28 cellular contexts compared by ENCODE assay signal in the genomic region with DNA sequence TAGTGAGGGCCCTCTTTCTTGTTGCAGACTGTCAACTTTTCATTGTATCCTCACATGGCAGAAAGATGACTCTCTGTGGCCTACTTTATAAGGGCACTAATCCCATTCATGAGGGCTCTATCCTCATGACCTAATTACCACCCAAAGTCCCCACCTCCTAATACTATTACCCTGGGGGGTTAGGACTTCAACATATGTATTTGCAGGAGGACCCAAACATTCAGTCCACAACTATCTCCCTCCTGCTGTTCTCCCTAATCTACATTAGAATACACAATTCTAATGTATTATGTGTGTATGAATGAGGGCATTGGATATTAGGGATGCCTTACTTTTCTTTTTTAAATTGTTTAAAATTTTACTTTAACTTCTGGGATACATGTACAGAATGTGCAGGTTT.
"Had no signal": no experiment of that assay in that cellular context is flagged by ENCODE, and none has a peak within 500 bp of the region (broad histone marks: within the 10 kb centered on the region; RNA-seq: fewer than 3 reads in every experiment).

No MANE protein-coding gene starts in this region.

- H3K27me3 ChIP-seq: hepatocyte, left lung, ovary, stomach, testis, thyroid gland, transverse colon, upper lobe of left lung, vagina had no signal

- H3K9me3 Mint-ChIP-seq: natural killer cell had no signal

- H3K4me3 ChIP-seq: hepatocyte, left lung, lower lobe of right lung, ovary, prostate gland, skin epidermis, stomach, testis, thyroid gland, transverse colon, upper lobe of left lung, vagina had no signal

- H3K4me2 ChIP-seq: hepatocyte had no signal

- H2AFZ ChIP-seq: hepatocyte had no signal

- H3K4me1 ChIP-seq: prostate gland, thyroid gland had no signal

- H3K36me3 Mint-ChIP-seq: immature natural killer cell; naive B cell; natural killer cell; stimulated activated naive B cell treated with anti-CD40 and anti-IgM and Interleukin-4, amounts not matched to agents 10 μg/mL and 1 μg/mL and 100 μg/mL, for 72 hours had no signal

- H3K9me3 ChIP-seq: left lung, lower lobe of right lung, ovary, prostate gland, stomach, testis, thyroid gland, transverse colon, upper lobe of left lung, vagina had no signal

- H3K36me3 ChIP-seq: left lung, lower lobe of right lung, ovary, prostate gland, stomach, thyroid gland, transverse colon, upper lobe of left lung, vagina had no signal

- H3K4me3 Mint-ChIP-seq: immature natural killer cell; naive B cell; natural killer cell; nephron progenitor cell; stimulated activated naive B cell treated with anti-CD40 and anti-IgM and Interleukin-4, amounts not matched to agents 10 μg/mL and 1 μg/mL and 100 μg/mL, for 72 hours had no signal

- H3K79me2 ChIP-seq: hepatocyte had no signal

- DNase-seq: immature natural killer cell; kidney; left colon; left lung; lower lobe of right lung; mammary epithelial cell; mesenchymal stem cell; naive B cell; natural killer cell; nephron progenitor cell; ovary; retina; right cardiac atrium; stimulated activated CD4-positive, alpha-beta T cell treated with anti-CD3 and anti-CD28 coated beads, Interleukin-12 subunit alpha, Interleukin-12 subunit beta, amount 100 ng/mL, for 4 hours; stimulated activated CD4-positive, alpha-beta T cell treated with anti-CD3 and anti-CD28 coated beads, Interleukin-15, amount 100 ng/mL, for 24 hours; stimulated activated CD4-positive, alpha-beta T cell treated with anti-CD3 and anti-CD28 coated beads, Interleukin-2, amount 100 ng/mL, for 24 hours; stimulated activated CD4-positive, alpha-beta T cell treated with anti-CD3 and anti-CD28 coated beads, Interleukin-4, amount 100 ng/mL, for 1 hour; stimulated activated naive B cell treated with anti-CD40 and anti-IgM and Interleukin-4, amounts not matched to agents 10 μg/mL and 1 μg/mL and 100 μg/mL, for 72 hours; stimulated activated naive CD8-positive, alpha-beta T cell treated with anti-CD3 and anti-CD28 coated beads, Interleukin-15, Interleukin-2, amounts not matched to agents 100 U/mL and 50 U/mL, for 24 hours; stomach; testis; thyroid gland; transverse colon; upper lobe of left lung had no signal

- H3K4me1 Mint-ChIP-seq: immature natural killer cell; naive B cell; natural killer cell; stimulated activated naive B cell treated with anti-CD40 and anti-IgM and Interleukin-4, amounts not matched to agents 10 μg/mL and 1 μg/mL and 100 μg/mL, for 72 hours had no signal

- H3K27ac Mint-ChIP-seq: immature natural killer cell; naive B cell; natural killer cell; nephron progenitor cell; stimulated activated naive B cell treated with anti-CD40 and anti-IgM and Interleukin-4, amounts not matched to agents 10 μg/mL and 1 μg/mL and 100 μg/mL, for 72 hours had no signal

- H3K27me3 Mint-ChIP-seq: naive B cell had no signal

- H3K27ac ChIP-seq: hepatocyte, left lung, lower lobe of right lung, ovary, prostate gland, skin epidermis, stomach, testis, thyroid gland, transverse colon, upper lobe of left lung, vagina had no signal
